8 cellular contexts compared by ENCODE assay signal in genomic region chr15:81323944-81324881, GRCh38. TPM values are rescaled to one million over a fixed set of nuclear protein-coding genes. Genes with fewer than 3 reads are reported as not detected.
A peak's percentile ranks its signal among the peaks of the same experiment; 100 is the strongest.
DNase-seq lines count a peak whose midpoint lies in the region; ATAC-seq and TF ChIP-seq lines count a peak whose summit lies in the region.

Gene STARD5 (minus strand): TSS chr15:81324141. CDS start chr15:81324099, 42 bp downstream.

- DNase-seq in GM10248 (ENCODE audit: extremely low spot score), result peak; percentile 98
- DNase-seq in NCI-H1092 (lab: John Stamatoyannopoulos, UW), result peak; percentile 88
- DNase-seq in head of caudate nucleus, result peak; percentile 95 to 100 (median 99)
- peak; percentile 98 for DNase-seq in osteocyte (ENCODE audit: extremely low spot score, unreplicated experiment)
- peak; percentile 99 to 100 for DNase-seq in thyroid gland

- TF ChIP-seq CTCF in GM10248 (IDR thresholded peaks at IDR 0.05; ENCODE audit: control extremely low read depth, extremely low read depth, low read depth, missing control alignments) (no peak), osteocyte (IDR thresholded peaks at IDR 0.05) (no peak), thyroid gland (IDR thresholded peaks at IDR 0.05) (no peak)

- CTCF ChIA-PET in GM10248 (lab: Yijun Ruan, JAX), result interaction anchor here (0.6 to 3.4 kb wide), 13 partner anchors 10 to 58 kb away, joined by 3 to 25 read pairs (median 3); no protein-coding TSS in a partner anchor

- H3K9me3 ChIP-seq in thyroid gland, result no peaks in the 10 kb centered on the region

- ATAC-seq in HG02610 (IDR thresholded peaks at IDR 0.05; ENCODE audit: unreplicated experiment) (peak; percentile 100), SK-N-SH treated with all-trans-retinoic acid at 6 μM for 48 hours (peak; percentile 100)

- H3K36me3 Mint-ChIP-seq in activated naive CD8-positive, alpha-beta T cell, result no peaks in the 10 kb centered on the region
- no peaks in the 10 kb centered on the region for H3K36me3 Mint-ChIP-seq in osteocyte (ENCODE audit: unreplicated experiment)

- H3K27me3 ChIP-seq in thyroid gland, result no peaks in the 10 kb centered on the region

- H3K9me3 Mint-ChIP-seq in activated naive CD8-positive, alpha-beta T cell (ENCODE audit: low read depth), result no peaks in the 10 kb centered on the region
- H3K9me3 Mint-ChIP-seq in osteocyte (ENCODE audit: unreplicated experiment), result no peaks in the 10 kb centered on the region

- peaks cover 0 to 6% of the 10 kb centered on the region in 2 donors for H3K36me3 ChIP-seq in thyroid gland

- WGBS in thyroid gland, 2 donors, result 1 to 2% methylated on average over 19 to 29 of the region's 67 CpGs

- peaks cover 11 to 16% of the 10 kb centered on the region in 2 donors for H3K4me1 ChIP-seq in thyroid gland

- intact Hi-C loops in head of caudate nucleus (cut with DNase I), result no loop called here
- intact Hi-C loops in thyroid gland (cut with DNase I), result no loop called here

- POLR2A ChIA-PET in GM10248 (lab: Yijun Ruan, JAX), result interaction anchor here (0.5 to 1.6 kb wide), 13 partner anchors 9 to 318 kb away, joined by 3 to 12 read pairs (median 4); no protein-coding TSS in a partner anchor

- H3K4me3 Mint-ChIP-seq in activated naive CD8-positive, alpha-beta T cell, result peak within 1 kb of the TSS; percentile 100
- H3K4me3 Mint-ChIP-seq in osteocyte (ENCODE audit: unreplicated experiment), result peak within 1 kb of the TSS; percentile 81

- no peaks in the 10 kb centered on the region for H3K27me3 Mint-ChIP-seq in activated naive CD8-positive, alpha-beta T cell
- H3K27me3 Mint-ChIP-seq in osteocyte (ENCODE audit: unreplicated experiment), result peaks cover 6% of the 10 kb centered on the region

- peak within 1 kb of the TSS in 2 of 3 donors; percentile 54 to 75 for H3K27ac ChIP-seq in thyroid gland

- peak; percentile 51 to 92 for TF ChIP-seq POLR2A in thyroid gland (IDR thresholded peaks at IDR 0.05)

- H3K4me1 Mint-ChIP-seq in activated naive CD8-positive, alpha-beta T cell (ENCODE audit: low read depth), result peaks cover 46% of the 10 kb centered on the region
- peaks cover 21% of the 10 kb centered on the region for H3K4me1 Mint-ChIP-seq in osteocyte (ENCODE audit: unreplicated experiment)

- peak within 1 kb of the TSS; percentile 8 to 75 (median 60) for H3K4me3 ChIP-seq in thyroid gland (replicated peaks in 1 of 3)

- peak within 1 kb of the TSS; percentile 93 for H3K27ac Mint-ChIP-seq in activated naive CD8-positive, alpha-beta T cell
- peak within 1 kb of the TSS; percentile 54 for H3K27ac Mint-ChIP-seq in osteocyte (ENCODE audit: unreplicated experiment)

TF ChIP-seq in SK-N-SH treated with all-trans-retinoic acid at 6 μM for 48 hours, 23 proteins besides CTCF, POLR2A, EP300 and RAD21:
- no peak for TF ChIP-seq ZNF565 (CRISPR knock-in tag; conservative IDR thresholded peaks at IDR 0.05; ENCODE audit: low read depth)
- TF ChIP-seq ISL1 (CRISPR knock-in tag; IDR thresholded peaks at IDR 0.05), result no peak
- TF ChIP-seq, protein P1, sequence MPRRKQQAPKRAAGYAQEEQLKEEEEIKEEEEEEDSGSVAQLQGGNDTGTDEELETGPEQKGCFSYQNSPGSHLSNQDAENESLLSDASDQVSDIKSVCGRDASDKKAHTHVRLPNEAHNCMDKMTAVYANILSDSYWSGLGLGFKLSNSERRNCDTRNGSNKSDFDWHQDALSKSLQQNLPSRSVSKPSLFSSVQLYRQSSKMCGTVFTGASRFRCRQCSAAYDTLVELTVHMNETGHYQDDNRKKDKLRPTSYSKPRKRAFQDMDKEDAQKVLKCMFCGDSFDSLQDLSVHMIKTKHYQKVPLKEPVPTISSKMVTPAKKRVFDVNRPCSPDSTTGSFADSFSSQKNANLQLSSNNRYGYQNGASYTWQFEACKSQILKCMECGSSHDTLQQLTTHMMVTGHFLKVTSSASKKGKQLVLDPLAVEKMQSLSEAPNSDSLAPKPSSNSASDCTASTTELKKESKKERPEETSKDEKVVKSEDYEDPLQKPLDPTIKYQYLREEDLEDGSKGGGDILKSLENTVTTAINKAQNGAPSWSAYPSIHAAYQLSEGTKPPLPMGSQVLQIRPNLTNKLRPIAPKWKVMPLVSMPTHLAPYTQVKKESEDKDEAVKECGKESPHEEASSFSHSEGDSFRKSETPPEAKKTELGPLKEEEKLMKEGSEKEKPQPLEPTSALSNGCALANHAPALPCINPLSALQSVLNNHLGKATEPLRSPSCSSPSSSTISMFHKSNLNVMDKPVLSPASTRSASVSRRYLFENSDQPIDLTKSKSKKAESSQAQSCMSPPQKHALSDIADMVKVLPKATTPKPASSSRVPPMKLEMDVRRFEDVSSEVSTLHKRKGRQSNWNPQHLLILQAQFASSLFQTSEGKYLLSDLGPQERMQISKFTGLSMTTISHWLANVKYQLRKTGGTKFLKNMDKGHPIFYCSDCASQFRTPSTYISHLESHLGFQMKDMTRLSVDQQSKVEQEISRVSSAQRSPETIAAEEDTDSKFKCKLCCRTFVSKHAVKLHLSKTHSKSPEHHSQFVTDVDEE (CRISPR knock-in tag; IDR thresholded peaks at IDR 0.05), result no peak
- TF ChIP-seq ZC3H10 (CRISPR knock-in tag; IDR thresholded peaks at IDR 0.05), result no peak
- TF ChIP-seq, protein P2, sequence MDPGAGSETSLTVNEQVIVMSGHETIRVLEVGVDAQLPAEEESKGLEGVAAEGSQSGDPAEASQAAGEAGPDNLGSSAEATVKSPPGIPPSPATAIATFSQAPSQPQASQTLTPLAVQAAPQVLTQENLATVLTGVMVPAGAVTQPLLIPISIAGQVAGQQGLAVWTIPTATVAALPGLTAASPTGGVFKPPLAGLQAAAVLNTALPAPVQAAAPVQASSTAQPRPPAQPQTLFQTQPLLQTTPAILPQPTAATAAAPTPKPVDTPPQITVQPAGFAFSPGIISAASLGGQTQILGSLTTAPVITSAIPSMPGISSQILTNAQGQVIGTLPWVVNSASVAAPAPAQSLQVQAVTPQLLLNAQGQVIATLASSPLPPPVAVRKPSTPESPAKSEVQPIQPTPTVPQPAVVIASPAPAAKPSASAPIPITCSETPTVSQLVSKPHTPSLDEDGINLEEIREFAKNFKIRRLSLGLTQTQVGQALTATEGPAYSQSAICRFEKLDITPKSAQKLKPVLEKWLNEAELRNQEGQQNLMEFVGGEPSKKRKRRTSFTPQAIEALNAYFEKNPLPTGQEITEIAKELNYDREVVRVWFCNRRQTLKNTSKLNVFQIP (CRISPR knock-in tag; IDR thresholded peaks at IDR 0.05; ENCODE audit: borderline replicate concordance, low read depth), result no peak
- no peak for TF ChIP-seq TCF4 (CRISPR knock-in tag; IDR thresholded peaks at IDR 0.05; ENCODE audit: borderline replicate concordance)
- no peak for TF ChIP-seq ZNF70 (CRISPR knock-in tag; IDR thresholded peaks at IDR 0.05)
- no peak for TF ChIP-seq PATZ1 (CRISPR knock-in tag; IDR thresholded peaks at IDR 0.05; ENCODE audit: borderline replicate concordance)
- TF ChIP-seq, protein P3, sequence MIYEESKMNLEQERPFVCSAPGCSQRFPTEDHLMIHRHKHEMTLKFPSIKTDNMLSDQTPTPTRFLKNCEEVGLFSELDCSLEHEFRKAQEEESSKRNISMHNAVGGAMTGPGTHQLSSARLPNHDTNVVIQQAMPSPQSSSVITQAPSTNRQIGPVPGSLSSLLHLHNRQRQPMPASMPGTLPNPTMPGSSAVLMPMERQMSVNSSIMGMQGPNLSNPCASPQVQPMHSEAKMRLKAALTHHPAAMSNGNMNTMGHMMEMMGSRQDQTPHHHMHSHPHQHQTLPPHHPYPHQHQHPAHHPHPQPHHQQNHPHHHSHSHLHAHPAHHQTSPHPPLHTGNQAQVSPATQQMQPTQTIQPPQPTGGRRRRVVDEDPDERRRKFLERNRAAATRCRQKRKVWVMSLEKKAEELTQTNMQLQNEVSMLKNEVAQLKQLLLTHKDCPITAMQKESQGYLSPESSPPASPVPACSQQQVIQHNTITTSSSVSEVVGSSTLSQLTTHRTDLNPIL (CRISPR knock-in tag; IDR thresholded peaks at IDR 0.05; ENCODE audit: low read depth), result no peak
- no peak for TF ChIP-seq ARNTL (CRISPR knock-in tag; IDR thresholded peaks at IDR 0.05; ENCODE audit: borderline replicate concordance, low read depth)

RNA-seq across cellular contexts. Expression of gene STARD5, which starts in this region (rescaled TPM):
- total RNA-seq in osteocyte (1.3 and 1.7 TPM in 2 replicates), thyroid gland (10 to 100 TPM in 1 of 4 donors, 1 to 10 TPM in 3; 1.5 to 11.3 (median 8.5) TPM)

Comparison
In these comparisons a context has a peak if more than half of its experiments do, and no peak if none do; other contexts are left out.
1. Peak in every context shown above with its lines: DNase-seq, ATAC-seq, H3K4me3 ChIP-seq and H3K27ac ChIP-seq.